Comparison of ENCODE assay signal across 2 cellular contexts in the genomic region with DNA sequence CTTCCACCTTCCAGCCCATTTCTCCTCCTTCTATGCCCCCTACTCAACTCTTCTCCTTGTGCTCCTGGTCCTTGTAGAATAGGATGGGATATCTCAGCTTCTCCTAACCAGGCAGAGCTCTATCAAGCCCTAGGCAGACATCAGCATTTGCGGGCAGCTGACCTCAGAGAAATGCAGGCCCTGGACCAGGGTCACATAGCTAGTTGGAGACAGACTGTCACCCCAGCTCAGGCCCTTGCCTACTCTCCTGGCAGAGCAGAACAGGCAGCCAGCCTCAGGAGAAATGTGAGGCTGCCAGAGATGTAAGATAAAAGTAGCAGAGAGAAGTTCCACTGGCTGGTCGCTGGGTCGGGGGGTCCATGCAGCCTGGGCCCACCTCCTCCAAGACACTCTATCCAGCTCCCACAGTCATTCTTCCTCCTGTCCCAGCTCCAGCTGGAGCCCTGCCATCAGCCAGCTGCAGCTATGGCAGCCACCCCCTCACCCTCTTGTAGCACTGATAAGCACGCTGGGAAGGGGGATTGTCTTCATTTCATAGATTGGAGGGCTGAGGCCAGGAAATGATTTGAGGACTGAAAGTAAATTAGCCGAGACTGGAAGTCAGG.
A peak's percentile ranks its signal among the peaks of the same experiment; 100 is the strongest.
TF ChIP-seq lines count a peak whose summit lies in the region.

No MANE protein-coding gene starts in this region.

TF ChIP-seq in SK-N-SH, 30 proteins besides CTCF, POLR2A, EP300 and RAD21:
- no peak for TF ChIP-seq SMC3 (IDR thresholded peaks at IDR 0.05; ENCODE audit: low read depth, low read length)
- TF ChIP-seq NRF1 (IDR thresholded peaks at IDR 0.05; ENCODE audit: low read depth, low read length): no peak
- TF ChIP-seq MXI1 (IDR thresholded peaks at IDR 0.05; ENCODE audit: low read depth, low read length): 0 out of 2 replicates have a peak, but pooled peaks have one; percentile 22
- 0 out of 2 replicates have a peak, but pooled peaks have one; percentile 6 for TF ChIP-seq RCOR1 (IDR thresholded peaks at IDR 0.05; ENCODE audit: low read length)
- TF ChIP-seq GATA2 (CRISPR knock-in tag; IDR thresholded peaks at IDR 0.05): peak; percentile 82
- TF ChIP-seq RXRA (IDR thresholded peaks at IDR 0.05; ENCODE audit: borderline replicate concordance, low read depth): no peak

TF ChIP-seq in endothelial cell of umbilical vein, 7 proteins besides CTCF, POLR2A, EP300 and RAD21:
- TF ChIP-seq POLR2AphosphoS5 (IDR thresholded peaks at IDR 0.05; ENCODE audit: insufficient read depth, low read depth, low read length): no peak
TF ChIP-seq in endothelial cell of umbilical vein: peak in this region for 0.
